9 cellular contexts compared by ENCODE assay signal in genomic region chr11:64000026-64000739, GRCh38. TPM values are rescaled to one million over a fixed set of nuclear protein-coding genes. Genes with fewer than 3 reads are reported as not detected.
DNase-seq lines count a peak whose midpoint lies in the region; ATAC-seq and TF ChIP-seq lines count a peak whose summit lies in the region.
"Had no signal": no experiment of that assay in that cellular context is flagged by ENCODE, and none has a peak within 500 bp of the region (broad histone marks: within the 10 kb centered on the region; RNA-seq: fewer than 3 reads in every experiment).

No MANE protein-coding gene starts in this region.

- peak; percentile 71 for TF ChIP-seq CTCF in GM12872 (IDR thresholded peaks at IDR 0.05; ENCODE audit: insufficient read depth, low read depth, low read length)

- peak; percentile 82 to 86 for ATAC-seq in activated T-cell treated with anti-CD3 and anti-CD28 coated beads, Interleukin-2, amount 50 U/mL, for 4 hours
- ATAC-seq in naive B cell (ENCODE audit: low read depth in 2 of 2): peak; percentile 76

- 2 to 3% methylated on average over 57 to 67 of the region's 67 CpGs for WGBS in esophagus, 2 donors

- peaks cover 2% of the 10 kb centered on the region for H3K36me3 Mint-ChIP-seq in IgD-negative memory B cell
- H3K36me3 Mint-ChIP-seq in activated T-cell treated with anti-CD3 and anti-CD28 coated beads, Interleukin-2, amount 50 U/mL, for 4 hours (ENCODE audit: insufficient read depth): peaks cover 5% of the 10 kb centered on the region
- H3K36me3 Mint-ChIP-seq in naive B cell: peaks cover 6 to 16% of the 10 kb centered on the region in 2 donors

- H3K4me3 Mint-ChIP-seq in IgD-negative memory B cell (peak overlapping the region; percentile 29 to 84 (median 62)), naive B cell (peak overlapping the region in 7 of 8 donors; percentile 15 to 84 (median 68))
- no peak overlapping the region for H3K4me3 Mint-ChIP-seq in activated T-cell treated with anti-CD3 and anti-CD28 coated beads, Interleukin-2, amount 50 U/mL, for 4 hours

- peaks cover 8 to 29% of the 10 kb centered on the region in 2 donors for H3K36me3 ChIP-seq in esophagus (ENCODE audit: control insufficient read depth in 2 of 2, insufficient read depth in 2 of 2, low read length in 1 of 2)

- H3K27ac Mint-ChIP-seq in IgD-negative memory B cell (no peak overlapping the region), naive B cell (peak overlapping the region in 1 of 6 donors; percentile 85)

- H3K4me1 Mint-ChIP-seq in IgD-negative memory B cell: peaks cover 0 to 3% (median 2%) of the 10 kb centered on the region in 3 donors
- peaks cover 1% of the 10 kb centered on the region for H3K4me1 Mint-ChIP-seq in activated T-cell treated with anti-CD3 and anti-CD28 coated beads, Interleukin-2, amount 50 U/mL, for 4 hours (ENCODE audit: low read depth)
- H3K4me1 Mint-ChIP-seq in naive B cell: peaks cover 5 to 18% (median 17%) of the 10 kb centered on the region in 3 donors

- H3K9me3 Mint-ChIP-seq in IgD-negative memory B cell (no peaks in the 10 kb centered on the region), naive B cell (no peaks in the 10 kb centered on the region)
- no peaks in the 10 kb centered on the region for H3K9me3 Mint-ChIP-seq in activated T-cell treated with anti-CD3 and anti-CD28 coated beads, Interleukin-2, amount 50 U/mL, for 4 hours

- H3K27me3 Mint-ChIP-seq in IgD-negative memory B cell (no peaks in the 10 kb centered on the region), naive B cell (peaks cover 0 to 16% (median 4%) of the 10 kb centered on the region in 3 donors)
- H3K27me3 Mint-ChIP-seq in activated T-cell treated with anti-CD3 and anti-CD28 coated beads, Interleukin-2, amount 50 U/mL, for 4 hours (ENCODE audit: low read depth): peaks cover 2% of the 10 kb centered on the region

- H3K4me1 ChIP-seq in esophagus (ENCODE audit: control insufficient read depth in 2 of 2, insufficient read depth in 2 of 2, low read length in 1 of 2): peaks cover 5 to 26% of the 10 kb centered on the region in 2 donors

- no peak overlapping the region for H3K27ac ChIP-seq in esophagus (ENCODE audit: low read depth in 2 of 2, low read length in 1 of 2)

- DNase-seq in activated T-cell treated with anti-CD3 and anti-CD28 coated beads, Interleukin-2, amount 50 U/mL, for 4 hours: peak; percentile 66
- peak; percentile 72 for DNase-seq in naive B cell
- peak; percentile 39 to 57 for DNase-seq in stimulated activated CD8-positive, alpha-beta memory T cell treated with anti-CD3 and anti-CD28 coated beads, Interleukin-7, amount 100 ng/mL, for 48 hours (ENCODE audit: extremely low read depth in 1 of 2, low read depth in 1 of 2)
- no peak for DNase-seq in COLO668 (lab: John Stamatoyannopoulos, UW; ENCODE audit: unreplicated experiment)
- DNase-seq in NCI-H2029 (lab: John Stamatoyannopoulos, UW): no peak

- H3K9me3 ChIP-seq in esophagus (ENCODE audit: control insufficient read depth in 2 of 2, insufficient read depth in 1 of 2, low read depth in 1 of 2, low read length in 1 of 2): no peaks in the 10 kb centered on the region

- peak overlapping the region; percentile 28 to 31 for H3K4me3 ChIP-seq in esophagus (ENCODE audit: low read depth in 1 of 2, low read length in 2 of 2)

- H3K27me3 ChIP-seq in esophagus (ENCODE audit: control insufficient read depth in 1 of 2, insufficient read depth in 2 of 2, low read length in 2 of 2): no peaks in the 10 kb centered on the region

RNA-seq across cellular contexts. Expression of gene OTUB1, which starts 13.9 kb away (rescaled TPM):
- polyA plus RNA-seq in IgD-negative memory B cell: 117 TPM
- 100 to 1,000 TPM in 2 of 3 donors, 10 to 100 TPM in 1; 98.0 to 103 (median 101) TPM for total RNA-seq in activated T-cell treated with anti-CD3 and anti-CD28 coated beads, Interleukin-2, amount 50 U/mL, for 4 hours
- 10 to 100 TPM; 54.6 to 91.5 TPM for polyA plus RNA-seq in esophagus
- polyA plus RNA-seq in naive B cell (ENCODE audit: low read depth in 6 of 6): 100 to 1,000 TPM; 101 to 151 (median 113) TPM

RNA-seq across cellular contexts. Expression of gene COX8A, which starts 25.8 kb away (rescaled TPM):
- polyA plus RNA-seq in IgD-negative memory B cell: 298 TPM
- total RNA-seq in activated T-cell treated with anti-CD3 and anti-CD28 coated beads, Interleukin-2, amount 50 U/mL, for 4 hours: 100 to 1,000 TPM; 315 to 320 (median 319) TPM
- polyA plus RNA-seq in esophagus: 1,000 to 10,000 TPM in 1 of 2 donors, 100 to 1,000 TPM in 1; 737 to 1,011 TPM
- polyA plus RNA-seq in naive B cell (ENCODE audit: low read depth in 6 of 6): 100 to 1,000 TPM; 244 to 345 (median 285) TPM

RNA-seq across cellular contexts. Expression of gene FLRT1, which starts 35.5 kb away (rescaled TPM):
- not detected for polyA plus RNA-seq in IgD-negative memory B cell
- total RNA-seq in activated T-cell treated with anti-CD3 and anti-CD28 coated beads, Interleukin-2, amount 50 U/mL, for 4 hours: not detected
- polyA plus RNA-seq in esophagus: under 1 TPM; 0.04 to 0.08 TPM
- not detected for polyA plus RNA-seq in naive B cell (ENCODE audit: low read depth in 6 of 6)
- total RNA-seq: T-helper 1 cell treated with Interleukin-12 subunit alpha and Interleukin-12 subunit beta and Interleukin-4 antibody, amounts not matched to agents 30 ng/mL and 1 ng/mL, for 36 hours had no signal

Comparison
In these comparisons a context has a peak if more than half of its experiments do, and no peak if none do; other contexts are left out.
1. DNase-seq: peak in activated T-cell treated with anti-CD3 and anti-CD28 coated beads, Interleukin-2, amount 50 U/mL, for 4 hours (single experiment), naive B cell (single experiment) and stimulated activated CD8-positive, alpha-beta memory T cell treated with anti-CD3 and anti-CD28 coated beads, Interleukin-7, amount 100 ng/mL, for 48 hours (2 of 2); none in COLO668 (single experiment) and NCI-H2029 (single experiment).